In genomic region chr11:75776546-75776945, GRCh38 we compare ENCODE assay signal across 31 cellular contexts. TPM values are rescaled to one million over a fixed set of nuclear protein-coding genes. Genes with fewer than 3 reads are reported as not detected.
"Had no signal": no experiment of that assay in that cellular context is flagged by ENCODE, and none has a peak within 500 bp of the region (broad histone marks: within the 10 kb centered on the region; RNA-seq: fewer than 3 reads in every experiment).

No MANE protein-coding gene starts in this region.

- H3K36me3 Mint-ChIP-seq: activated naive CD8-positive, alpha-beta T cell; brain had no signal

- H3K4me1 Mint-ChIP-seq: brain, endodermal cell, nephron progenitor cell had no signal

- H3K4me3 Mint-ChIP-seq: activated naive CD8-positive, alpha-beta T cell; activated T-cell treated with anti-CD3 and anti-CD28 coated beads, Interleukin-2, amount 50 U/mL, for 72 hours; brain; endodermal cell; nephron progenitor cell; stimulated activated naive CD8-positive, alpha-beta T cell treated with anti-CD3 and anti-CD28 coated beads, Interleukin-15, Interleukin-2, amounts not matched to agents 100 ng/mL and 50 ng/mL, for 24 hours had no signal

- H3K27me3 Mint-ChIP-seq: activated naive CD8-positive, alpha-beta T cell; stimulated activated naive CD8-positive, alpha-beta T cell treated with anti-CD3 and anti-CD28 coated beads, Interleukin-15, Interleukin-2, amounts not matched to agents 100 ng/mL and 50 ng/mL, for 24 hours had no signal

- ATAC-seq: activated T-cell treated with anti-CD3 and anti-CD28 coated beads, Interleukin-2, amount 50 U/mL, for 72 hours; foreskin keratinocyte; heart right ventricle; left lobe of liver; mucosa of descending colon; right cardiac atrium; upper lobe of right lung had no signal

- H3K9me3 Mint-ChIP-seq: activated T-cell treated with anti-CD3 and anti-CD28 coated beads, Interleukin-2, amount 50 U/mL, for 72 hours; brain; endodermal cell; nephron progenitor cell; stimulated activated naive CD8-positive, alpha-beta T cell treated with anti-CD3 and anti-CD28 coated beads, Interleukin-15, Interleukin-2, amounts not matched to agents 100 ng/mL and 50 ng/mL, for 24 hours had no signal

- H3K27ac Mint-ChIP-seq: activated naive CD8-positive, alpha-beta T cell; activated T-cell treated with anti-CD3 and anti-CD28 coated beads, Interleukin-2, amount 50 U/mL, for 72 hours; brain; endodermal cell; nephron progenitor cell; stimulated activated naive CD8-positive, alpha-beta T cell treated with anti-CD3 and anti-CD28 coated beads, Interleukin-15, Interleukin-2, amounts not matched to agents 100 ng/mL and 50 ng/mL, for 24 hours had no signal

- DNase-seq: activated CD4-positive, alpha-beta T cell treated with anti-CD3 and anti-CD28 coated beads for 4 hours; activated CD4-positive, alpha-beta T cell treated with anti-CD3 and anti-CD28 coated beads, Interleukin-2, amount 50 U/mL, for 4 hours; activated effector memory CD4-positive, alpha-beta T cell treated with Interleukin-2 at 50 U/mL for 16 hours; activated naive CD4-positive, alpha-beta T cell treated with Interleukin-2 at 50 U/mL for 16 hours; activated T-cell treated with anti-CD3 and anti-CD28 coated beads for 4 hours; activated T-cell treated with anti-CD3 and anti-CD28 coated beads, Interleukin-2, amount 50 U/mL, for 72 hours; adrenal gland; cortex of kidney; endodermal cell; foreskin keratinocyte; heart right ventricle; kidney glomerular epithelial cell; mucosa of descending colon; nephron progenitor cell; occipital lobe; right cardiac atrium; stimulated activated CD4-positive, alpha-beta T cell treated with anti-CD3 and anti-CD28 coated beads, Interleukin-2, amount 100 ng/mL, for 48 hours; substantia nigra; T-helper 9 cell; thyroid gland; upper lobe of right lung had no signal

RNA-seq across cellular contexts. Expression of gene MOGAT2, which starts 58.9 kb away (rescaled TPM):
- total RNA-seq: activated T-cell treated with anti-CD3 and anti-CD28 coated beads, Interleukin-2, amount 50 U/mL, for 72 hours; ascending aorta; endodermal cell; esophagus muscularis mucosa; foreskin keratinocyte; glomerular endothelial cell; myocyte; occipital lobe; T-helper 1 cell treated with Interleukin-12 subunit alpha and Interleukin-12 subunit beta and Interleukin-4 antibody, amounts not matched to agents 30 ng/mL and 1 ng/mL, for 36 hours; upper lobe of right lung had no signal
- polyA plus RNA-seq: cardiac muscle cell, foreskin keratinocyte, heart right ventricle had no signal
